In the genomic region with DNA sequence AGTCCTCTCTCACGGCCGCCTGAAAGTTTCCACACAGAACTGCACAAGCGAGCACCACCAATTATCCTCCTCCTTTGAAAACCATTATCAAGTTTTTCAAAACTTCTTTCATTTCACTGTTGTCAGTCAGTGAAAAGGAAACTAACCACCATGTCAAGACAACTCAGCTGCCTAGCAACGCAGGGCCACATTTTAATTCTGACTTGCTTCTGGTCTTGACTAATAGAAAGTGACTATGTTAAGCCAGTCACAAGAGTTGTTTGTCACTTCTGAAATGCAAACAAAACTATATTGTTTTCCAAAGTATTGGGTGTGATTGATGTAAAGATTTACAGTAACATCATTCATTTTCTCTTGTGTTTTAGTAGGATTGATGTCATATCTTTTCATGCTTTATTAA, we compare ENCODE assay signal across 13 cellular contexts.
DNase-seq lines count a peak whose midpoint lies in the region; ATAC-seq lines count a peak whose summit lies in the region.
"Had no signal": no experiment of that assay in that cellular context is flagged by ENCODE, and none has a peak within 500 bp of the region (broad histone marks: within the 10 kb centered on the region; RNA-seq: fewer than 3 reads in every experiment).

No MANE protein-coding gene starts in this region.

- no peak overlapping the region for H3K27ac ChIP-seq in CD4-positive, CD25-positive, alpha-beta regulatory T cell (ENCODE audit: insufficient read depth, low read length, poor library complexity, severe bottlenecking)
- H3K27ac ChIP-seq: prostate gland had no signal

- peak overlapping the region; percentile 33 for H3K4me3 ChIP-seq in CD4-positive, CD25-positive, alpha-beta regulatory T cell (ENCODE audit: low read depth, low read length)
- H3K4me3 ChIP-seq: prostate gland had no signal

- H3K9me3 Mint-ChIP-seq in CD4-positive, CD25-positive, alpha-beta regulatory T cell, result peaks cover 0 to 6% (median 2%) of the 10 kb centered on the region in 7 donors
- no peaks in the 10 kb centered on the region for H3K9me3 Mint-ChIP-seq in effector memory CD8-positive, alpha-beta T cell
- H3K9me3 Mint-ChIP-seq: activated CD8-positive, alpha-beta T cell treated with anti-CD3 and anti-CD28 coated beads for 36 hours had no signal

- peaks cover 2 to 21% (median 5%) of the 10 kb centered on the region in 4 donors for H3K4me1 Mint-ChIP-seq in CD4-positive, CD25-positive, alpha-beta regulatory T cell
- no peaks in the 10 kb centered on the region for H3K4me1 Mint-ChIP-seq in effector memory CD8-positive, alpha-beta T cell (ENCODE audit: low read depth in 2 of 2)

- H3K4me3 Mint-ChIP-seq in CD4-positive, CD25-positive, alpha-beta regulatory T cell, result peak overlapping the region in 2 of 4 donors; percentile 31 to 46
- no peak overlapping the region for H3K4me3 Mint-ChIP-seq in effector memory CD8-positive, alpha-beta T cell
- H3K4me3 Mint-ChIP-seq: activated CD8-positive, alpha-beta T cell treated with anti-CD3 and anti-CD28 coated beads for 36 hours had no signal

- peak overlapping the region in 2 of 3 donors; percentile 18 to 49 for H3K27ac Mint-ChIP-seq in CD4-positive, CD25-positive, alpha-beta regulatory T cell
- no peak overlapping the region for H3K27ac Mint-ChIP-seq in effector memory CD8-positive, alpha-beta T cell
- H3K27ac Mint-ChIP-seq: activated CD8-positive, alpha-beta T cell treated with anti-CD3 and anti-CD28 coated beads for 36 hours had no signal

- no peaks in the 10 kb centered on the region for H3K9me3 ChIP-seq in CD4-positive, CD25-positive, alpha-beta regulatory T cell (ENCODE audit: control insufficient read depth in 2 of 2, low read length in 2 of 2)
- H3K9me3 ChIP-seq: prostate gland had no signal

- no peaks in the 10 kb centered on the region for H3K4me1 ChIP-seq in CD4-positive, CD25-positive, alpha-beta regulatory T cell (ENCODE audit: control insufficient read depth, insufficient read depth, low read length, poor library complexity, severe bottlenecking)
- H3K4me1 ChIP-seq: prostate gland had no signal

- peak in 2 of 3 donors; percentile 40 to 48 for DNase-seq in CD4-positive, CD25-positive, alpha-beta regulatory T cell
- peak; percentile 2 for DNase-seq in GM19240 (ENCODE audit: insufficient read length, low spot score)
- DNase-seq in NAMALWA (ENCODE audit: low spot score), result peak; percentile 24
- no peak for DNase-seq in stimulated activated CD4-positive, alpha-beta T cell treated with anti-CD3 and anti-CD28 coated beads, Interleukin-1b, Interleukin-23, amount 100 ng/mL, for 48 hours
- DNase-seq in effector memory CD8-positive, alpha-beta T cell, result no peak
- DNase-seq in NCI-H446 treated with DMSO at 0.1 percent for 48 hours (lab: John Stamatoyannopoulos, UW), result no peak
- no peak for DNase-seq in left lobe of liver (ENCODE audit: low spot score)
- DNase-seq: activated CD8-positive, alpha-beta T cell treated with anti-CD3 and anti-CD28 coated beads for 36 hours; erythroblast; NCI-H146; SHP77 had no signal

- H3K36me3 ChIP-seq in CD4-positive, CD25-positive, alpha-beta regulatory T cell (ENCODE audit: control insufficient read depth, insufficient read depth, low read length), result no peaks in the 10 kb centered on the region
- H3K36me3 ChIP-seq: prostate gland had no signal

- no peaks in the 10 kb centered on the region for H3K36me3 Mint-ChIP-seq in CD4-positive, CD25-positive, alpha-beta regulatory T cell
- H3K36me3 Mint-ChIP-seq in effector memory CD8-positive, alpha-beta T cell (ENCODE audit: insufficient read depth), result no peaks in the 10 kb centered on the region

- no peaks in the 10 kb centered on the region for H3K27me3 Mint-ChIP-seq in CD4-positive, CD25-positive, alpha-beta regulatory T cell
- no peaks in the 10 kb centered on the region for H3K27me3 Mint-ChIP-seq in effector memory CD8-positive, alpha-beta T cell
- H3K27me3 Mint-ChIP-seq: activated CD8-positive, alpha-beta T cell treated with anti-CD3 and anti-CD28 coated beads for 36 hours had no signal

- peak; percentile 57 to 80 for ATAC-seq in CD4-positive, CD25-positive, alpha-beta regulatory T cell (ENCODE audit: low read depth in 2 of 2)
- ATAC-seq in HG02852 (IDR thresholded peaks at IDR 0.05; ENCODE audit: unreplicated experiment) (peak; percentile 96), left lobe of liver (no peak)
- no peak for ATAC-seq in effector memory CD8-positive, alpha-beta T cell (replicated peaks)
- ATAC-seq: activated CD8-positive, alpha-beta T cell treated with anti-CD3 and anti-CD28 coated beads for 36 hours had no signal

- no peaks in the 10 kb centered on the region for H3K27me3 ChIP-seq in CD4-positive, CD25-positive, alpha-beta regulatory T cell (ENCODE audit: control insufficient read depth, insufficient read depth, low read length)

Comparison
In these comparisons a context has a peak if more than half of its experiments do, and no peak if none do; other contexts are left out.
1. ATAC-seq: peak in CD4-positive, CD25-positive, alpha-beta regulatory T cell (2 of 2) and HG02852 (single experiment); none in effector memory CD8-positive, alpha-beta T cell (single experiment) and left lobe of liver (single experiment).
2. DNase-seq: peak in CD4-positive, CD25-positive, alpha-beta regulatory T cell (2 of 3), GM19240 (single experiment) and NAMALWA (single experiment); none in stimulated activated CD4-positive, alpha-beta T cell treated with anti-CD3 and anti-CD28 coated beads, Interleukin-1b, Interleukin-23, amount 100 ng/mL, for 48 hours (single experiment), effector memory CD8-positive, alpha-beta T cell (0 of 3), NCI-H446 treated with DMSO at 0.1 percent for 48 hours (single experiment) and left lobe of liver (single experiment).
3. H3K27ac Mint-ChIP-seq: peak in CD4-positive, CD25-positive, alpha-beta regulatory T cell (2 of 3); none in effector memory CD8-positive, alpha-beta T cell (0 of 2).